In the genomic region with DNA sequence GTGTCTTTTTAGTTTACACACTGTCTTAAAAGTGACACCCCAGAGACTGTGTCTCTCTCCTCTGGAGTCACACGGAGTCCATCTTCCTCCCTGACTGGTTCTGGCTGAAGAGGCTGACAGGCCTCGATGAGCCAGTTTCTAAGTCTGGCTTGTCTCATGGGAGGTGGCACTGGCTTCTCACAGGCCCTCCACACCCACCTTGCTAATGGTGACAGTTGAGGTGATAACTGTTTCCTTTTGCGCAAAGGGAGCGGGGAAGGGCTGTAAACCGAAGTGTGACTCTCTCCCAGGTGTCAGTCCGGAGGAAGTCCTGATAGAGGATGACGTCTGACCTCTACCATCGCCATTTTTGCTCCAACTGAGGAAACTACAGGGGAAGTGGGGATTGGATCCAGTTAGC, we compare ENCODE assay signal across 22 cellular contexts.
"Had no signal": no experiment of that assay in that cellular context is flagged by ENCODE, and none has a peak within 500 bp of the region (broad histone marks: within the 10 kb centered on the region; RNA-seq: fewer than 3 reads in every experiment).

No MANE protein-coding gene starts in this region.

- H3K9ac ChIP-seq: parathyroid adenoma had no signal

- H3K27me3 Mint-ChIP-seq: activated B cell treated with CpG ODN at 0.5 μM for 24 hours; activated CD4-positive, alpha-beta T cell treated with anti-CD3 and anti-CD28 coated beads for 36 hours; activated naive CD8-positive, alpha-beta T cell treated with anti-CD3 and anti-CD28 coated beads for 36 hours; dendritic cell treated with granulocyte-macrophage colony-stimulating factor and Interleukin-4, amounts not matched to agents 40 ng/mL and 50 ng/mL, for 4 days; stimulated activated naive B cell treated with anti-CD40 and anti-IgM and Interleukin-4, amounts not matched to agents 10 μg/mL and 1 μg/mL and 100 μg/mL, for 72 hours had no signal

- H3K36me3 Mint-ChIP-seq: activated naive CD8-positive, alpha-beta T cell treated with anti-CD3 and anti-CD28 coated beads for 36 hours had no signal

- H3K4me1 Mint-ChIP-seq: activated B cell treated with CpG ODN at 0.5 μM for 24 hours; activated CD4-positive, alpha-beta T cell treated with anti-CD3 and anti-CD28 coated beads for 36 hours; activated naive CD8-positive, alpha-beta T cell treated with anti-CD3 and anti-CD28 coated beads for 36 hours; stimulated activated naive B cell treated with anti-CD40 and anti-IgM and Interleukin-4, amounts not matched to agents 10 μg/mL and 1 μg/mL and 100 μg/mL, for 72 hours had no signal

- H3K9me3 ChIP-seq: lower lobe of right lung, vagina had no signal

- DNase-seq: activated B cell treated with CpG ODN at 0.5 μM for 24 hours; activated CD4-positive, alpha-beta T cell treated with anti-CD3 and anti-CD28 coated beads for 36 hours; activated CD4-positive, alpha-beta T cell treated with anti-CD3 and anti-CD28 coated beads, Interleukin-2, amount 50 U/mL, for 48 hours; activated CD8-positive, alpha-beta memory T cell treated with anti-CD3 and anti-CD28 coated beads, Interleukin-2, amount 50 U/mL, for 48 hours; activated naive CD4-positive, alpha-beta T cell treated with Interleukin-2 at 50 U/mL for 16 hours; activated naive CD8-positive, alpha-beta T cell treated with anti-CD3 and anti-CD28 coated beads for 36 hours; activated T-cell treated with anti-CD3 and anti-CD28 coated beads, Interleukin-2, amount 50 U/mL, for 4 hours; effector CD8-positive, alpha-beta T cell; foreskin keratinocyte; hippocampal formation; lower lobe of right lung; nephron progenitor cell; small intestine; stimulated activated CD4-positive, alpha-beta T cell treated with anti-CD3 and anti-CD28 coated beads, Interleukin-15, amount 100 ng/mL, for 24 hours; stimulated activated CD8-positive, alpha-beta memory T cell treated with anti-CD3 and anti-CD28 coated beads, Interleukin-4, amount 100 ng/mL, for 48 hours; stimulated activated naive B cell treated with anti-CD40 and anti-IgM and Interleukin-4, amounts not matched to agents 10 μg/mL and 1 μg/mL and 100 μg/mL, for 72 hours; T-helper 9 cell; trophoblast cell had no signal

- H3K9me3 Mint-ChIP-seq: activated B cell treated with CpG ODN at 0.5 μM for 24 hours; activated naive CD8-positive, alpha-beta T cell treated with anti-CD3 and anti-CD28 coated beads for 36 hours; activated T-cell treated with anti-CD3 and anti-CD28 coated beads, Interleukin-2, amount 50 U/mL, for 4 hours; dendritic cell treated with granulocyte-macrophage colony-stimulating factor and Interleukin-4, amounts not matched to agents 40 ng/mL and 50 ng/mL, for 4 days; nephron progenitor cell; stimulated activated naive B cell treated with anti-CD40 and anti-IgM and Interleukin-4, amounts not matched to agents 10 μg/mL and 1 μg/mL and 100 μg/mL, for 72 hours had no signal

- H3K27ac ChIP-seq: foreskin keratinocyte, lower lobe of right lung, parathyroid adenoma, vagina had no signal

- ATAC-seq: activated CD4-positive, alpha-beta T cell treated with anti-CD3 and anti-CD28 coated beads for 36 hours; activated T-cell treated with anti-CD3 and anti-CD28 coated beads, Interleukin-2, amount 50 U/mL, for 4 hours; foreskin keratinocyte; lower lobe of right lung; sciatic nerve; stimulated activated naive B cell treated with anti-CD40 and anti-IgM and Interleukin-4, amounts not matched to agents 10 μg/mL and 1 μg/mL and 100 μg/mL, for 72 hours had no signal

- H3K4me1 ChIP-seq: foreskin keratinocyte, parathyroid adenoma had no signal

- H3K4me3 Mint-ChIP-seq: activated B cell treated with CpG ODN at 0.5 μM for 24 hours; activated CD4-positive, alpha-beta T cell treated with anti-CD3 and anti-CD28 coated beads for 36 hours; activated naive CD8-positive, alpha-beta T cell treated with anti-CD3 and anti-CD28 coated beads for 36 hours; activated T-cell treated with anti-CD3 and anti-CD28 coated beads, Interleukin-2, amount 50 U/mL, for 4 hours; dendritic cell treated with granulocyte-macrophage colony-stimulating factor and Interleukin-4, amounts not matched to agents 40 ng/mL and 50 ng/mL, for 4 days; nephron progenitor cell; stimulated activated naive B cell treated with anti-CD40 and anti-IgM and Interleukin-4, amounts not matched to agents 10 μg/mL and 1 μg/mL and 100 μg/mL, for 72 hours had no signal

- H3K27me3 ChIP-seq: foreskin keratinocyte, vagina had no signal

- H3K4me3 ChIP-seq: lower lobe of right lung, vagina had no signal

- H3K27ac Mint-ChIP-seq: activated B cell treated with CpG ODN at 0.5 μM for 24 hours; activated CD4-positive, alpha-beta T cell treated with anti-CD3 and anti-CD28 coated beads for 36 hours; activated naive CD8-positive, alpha-beta T cell treated with anti-CD3 and anti-CD28 coated beads for 36 hours; dendritic cell treated with granulocyte-macrophage colony-stimulating factor and Interleukin-4, amounts not matched to agents 40 ng/mL and 50 ng/mL, for 4 days; nephron progenitor cell; stimulated activated naive B cell treated with anti-CD40 and anti-IgM and Interleukin-4, amounts not matched to agents 10 μg/mL and 1 μg/mL and 100 μg/mL, for 72 hours had no signal
